In genomic region chrX:141320801-141321200, GRCh38 we compare ENCODE assay signal across 27 cellular contexts.
"Had no signal": no experiment of that assay in that cellular context is flagged by ENCODE, and none has a peak within 500 bp of the region (broad histone marks: within the 10 kb centered on the region; RNA-seq: fewer than 3 reads in every experiment).

No MANE protein-coding gene starts in this region.

- H3K27me3 Mint-ChIP-seq: activated CD4-positive, alpha-beta memory T cell treated with anti-CD3 and anti-CD28 coated beads for 36 hours; activated CD4-positive, alpha-beta T cell treated with anti-CD3 and anti-CD28 coated beads, Interleukin-2, amount 10 ng/mL, durations not matched to agents 7 days and 5 days; activated naive CD8-positive, alpha-beta T cell treated with anti-CD3 and anti-CD28 coated beads, Interleukin-2, amount 50 U/mL, for 24 hours; brain had no signal

- H2AFZ ChIP-seq: PC-9 had no signal

- H3K4me1 ChIP-seq: ascending aorta had no signal

- H3K27me3 ChIP-seq: ascending aorta had no signal

- H3K27ac ChIP-seq: ascending aorta, PC-9, SK-N-MC, VCaP had no signal

- DNase-seq: activated CD4-positive, alpha-beta memory T cell treated with anti-CD3 and anti-CD28 coated beads for 36 hours; activated CD4-positive, alpha-beta T cell treated with anti-CD3 and anti-CD28 coated beads, Interleukin-2, amount 10 ng/mL, durations not matched to agents 7 days and 5 days; activated CD4-positive, CD25-positive, alpha-beta regulatory T cell; activated CD8-positive, alpha-beta memory T cell treated with anti-CD3 and anti-CD28 coated beads for 24 hours; activated effector memory CD4-positive, alpha-beta T cell treated with anti-CD3 and anti-CD28 coated beads, Interleukin-2, amount 50 U/mL, for 16 hours; activated naive CD4-positive, alpha-beta T cell treated with Interleukin-2 at 50 U/mL for 16 hours; activated naive CD8-positive, alpha-beta T cell treated with anti-CD3 and anti-CD28 coated beads, Interleukin-2, amount 50 U/mL, for 24 hours; activated T-cell treated with anti-CD3 and anti-CD28 coated beads, Interleukin-2, amount 50 U/mL, for 4 hours; amniotic stem cell; Karpas-422; NCI-H1105 treated with DMSO at 0.1 percent for 48 hours; NCI-H1436 treated with DMSO at 0.1 percent for 48 hours; NCI-H187; NCI-H2081 treated with DMSO at 0.1 percent for 48 hours; NCI-H2171; NCI-H510A treated with DMSO at 0.1 percent for 48 hours; NCI-H69; PC-9; RPMI8226; T-cell had no signal

- H3K4me1 Mint-ChIP-seq: activated CD4-positive, alpha-beta T cell treated with anti-CD3 and anti-CD28 coated beads, Interleukin-2, amount 10 ng/mL, durations not matched to agents 7 days and 5 days; activated naive CD8-positive, alpha-beta T cell treated with anti-CD3 and anti-CD28 coated beads, Interleukin-2, amount 50 U/mL, for 24 hours; brain; T-cell had no signal

- H3K36me3 Mint-ChIP-seq: activated CD4-positive, alpha-beta memory T cell treated with anti-CD3 and anti-CD28 coated beads for 36 hours; activated naive CD4-positive, alpha-beta T cell treated with anti-CD3 and anti-CD28 coated beads, Interleukin-2, amount 50 U/mL, for 72 hours; brain; T-cell had no signal

- ATAC-seq: activated naive CD4-positive, alpha-beta T cell treated with anti-CD3 and anti-CD28 coated beads, Interleukin-2, amount 50 U/mL, for 72 hours; activated naive CD8-positive, alpha-beta T cell treated with anti-CD3 and anti-CD28 coated beads, Interleukin-2, amount 50 U/mL, for 24 hours; activated T-cell treated with anti-CD3 and anti-CD28 coated beads, Interleukin-2, amount 50 U/mL, for 4 hours; K562; Right ventricle myocardium inferior; T-cell had no signal

- FAIRE-seq: K562 had no signal

- H3K4me2 ChIP-seq: PC-9 had no signal

- H3K4me3 ChIP-seq: ascending aorta, K562, PC-9, SK-N-MC had no signal

- H3K9me3 ChIP-seq: ascending aorta had no signal

- H3K36me3 ChIP-seq: ascending aorta had no signal

- H3K27ac Mint-ChIP-seq: activated CD4-positive, alpha-beta memory T cell treated with anti-CD3 and anti-CD28 coated beads for 36 hours; activated CD4-positive, alpha-beta T cell treated with anti-CD3 and anti-CD28 coated beads, Interleukin-2, amount 10 ng/mL, durations not matched to agents 7 days and 5 days; activated naive CD4-positive, alpha-beta T cell treated with anti-CD3 and anti-CD28 coated beads, Interleukin-2, amount 50 U/mL, for 72 hours; activated naive CD8-positive, alpha-beta T cell treated with anti-CD3 and anti-CD28 coated beads, Interleukin-2, amount 50 U/mL, for 24 hours; brain; T-cell had no signal

- H3K4me3 Mint-ChIP-seq: activated CD4-positive, alpha-beta memory T cell treated with anti-CD3 and anti-CD28 coated beads for 36 hours; activated CD4-positive, alpha-beta T cell treated with anti-CD3 and anti-CD28 coated beads, Interleukin-2, amount 10 ng/mL, durations not matched to agents 7 days and 5 days; activated naive CD8-positive, alpha-beta T cell treated with anti-CD3 and anti-CD28 coated beads, Interleukin-2, amount 50 U/mL, for 24 hours; activated T-cell treated with anti-CD3 and anti-CD28 coated beads, Interleukin-2, amount 50 U/mL, for 4 hours; brain; T-cell had no signal
